ENCODE assay signal across 1 cellular context in the genomic region with DNA sequence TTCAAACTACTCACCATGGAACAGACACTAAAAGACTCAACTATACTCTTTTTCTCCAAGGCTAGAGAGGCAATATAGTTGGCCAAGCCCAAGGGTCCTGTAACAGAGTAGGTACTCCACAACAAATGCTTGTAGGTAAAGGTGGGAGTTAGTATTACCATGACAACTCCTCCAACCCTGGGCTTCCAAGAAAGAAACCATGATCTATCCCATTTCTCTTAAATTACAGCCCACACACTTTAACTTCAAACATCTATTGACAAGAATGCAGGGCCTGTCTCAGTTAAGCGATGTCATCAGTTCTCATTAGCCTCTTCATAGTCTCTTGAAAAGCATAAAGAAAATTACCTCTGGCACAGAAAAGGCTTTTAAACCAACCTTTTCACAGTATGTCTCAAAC.
TF ChIP-seq lines count a peak whose summit lies in the region.

No MANE protein-coding gene starts in this region.

TF ChIP-seq in HepG2, 621 proteins besides CTCF, POLR2A, EP300 and RAD21:
- peak; percentile 27; the same call in 1 of the 2 replicates for TF ChIP-seq ATF7 (IDR thresholded peaks at IDR 0.05)
- no peak for TF ChIP-seq ATF7 (CRISPR knock-in tag; IDR thresholded peaks at IDR 0.05)
- TF ChIP-seq, protein P1, sequence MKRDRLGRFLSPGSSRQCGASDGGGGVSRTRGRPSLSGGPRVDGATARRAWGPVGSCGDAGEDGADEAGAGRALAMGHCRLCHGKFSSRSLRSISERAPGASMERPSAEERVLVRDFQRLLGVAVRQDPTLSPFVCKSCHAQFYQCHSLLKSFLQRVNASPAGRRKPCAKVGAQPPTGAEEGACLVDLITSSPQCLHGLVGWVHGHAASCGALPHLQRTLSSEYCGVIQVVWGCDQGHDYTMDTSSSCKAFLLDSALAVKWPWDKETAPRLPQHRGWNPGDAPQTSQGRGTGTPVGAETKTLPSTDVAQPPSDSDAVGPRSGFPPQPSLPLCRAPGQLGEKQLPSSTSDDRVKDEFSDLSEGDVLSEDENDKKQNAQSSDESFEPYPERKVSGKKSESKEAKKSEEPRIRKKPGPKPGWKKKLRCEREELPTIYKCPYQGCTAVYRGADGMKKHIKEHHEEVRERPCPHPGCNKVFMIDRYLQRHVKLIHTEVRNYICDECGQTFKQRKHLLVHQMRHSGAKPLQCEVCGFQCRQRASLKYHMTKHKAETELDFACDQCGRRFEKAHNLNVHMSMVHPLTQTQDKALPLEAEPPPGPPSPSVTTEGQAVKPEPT (CRISPR knock-in tag; IDR thresholded peaks at IDR 0.05; ENCODE audit: low read depth) = no peak
- TF ChIP-seq GLI4 (CRISPR knock-in tag; IDR thresholded peaks at IDR 0.05; ENCODE audit: borderline replicate concordance) = no peak
